Comparison of ENCODE assay signal across 21 cellular contexts in the genomic region with DNA sequence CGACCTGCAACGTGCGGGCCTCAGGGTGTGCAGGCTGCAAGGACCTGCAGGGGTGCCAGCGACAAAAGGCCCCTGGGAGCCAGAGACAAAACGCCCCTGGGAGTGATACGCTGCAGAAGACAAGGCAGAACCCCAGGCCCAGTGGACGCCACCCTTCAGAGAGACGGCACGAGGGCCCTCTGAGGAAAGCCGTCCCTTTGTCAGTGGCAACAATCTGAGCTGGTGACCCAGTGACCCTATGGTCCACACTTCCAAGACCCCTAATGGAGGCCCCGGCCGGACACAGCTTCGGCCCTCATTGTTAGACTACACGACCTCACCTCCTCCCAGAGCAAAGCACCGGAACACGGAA.
DNase-seq lines count a peak whose midpoint lies in the region; ATAC-seq and TF ChIP-seq lines count a peak whose summit lies in the region.
"Had no signal": no experiment of that assay in that cellular context is flagged by ENCODE, and none has a peak within 500 bp of the region (broad histone marks: within the 10 kb centered on the region; RNA-seq: fewer than 3 reads in every experiment).

No MANE protein-coding gene starts in this region.

- H3K27ac ChIP-seq in coronary artery (no peak overlapping the region), lower lobe of right lung (no peak overlapping the region)
- H3K27ac ChIP-seq: SJCRH30 had no signal

- intact Hi-C loops in sciatic nerve (cut with DNase I) (no loop called here), lower lobe of right lung (cut with DNase I) (no loop called here)

- H3K4me3 ChIP-seq in coronary artery: no peak overlapping the region
- H3K4me3 ChIP-seq in lower lobe of right lung: no peak overlapping the region
- H3K4me3 ChIP-seq: HAP-1, SJCRH30 had no signal

- ATAC-seq in sciatic nerve (no peak), HG02981 (IDR thresholded peaks at IDR 0.05; ENCODE audit: unreplicated experiment) (no peak), lower lobe of right lung (no peak)

- H3K9me3 ChIP-seq in lower lobe of right lung: no peaks in the 10 kb centered on the region
- H3K9me3 ChIP-seq: HAP-1, SJCRH30 had no signal

- no peaks in the 10 kb centered on the region for H3K4me1 ChIP-seq in lower lobe of right lung
- H3K4me1 ChIP-seq: HAP-1, SJCRH30 had no signal

- H3K36me3 ChIP-seq in lower lobe of right lung: no peaks in the 10 kb centered on the region
- H3K36me3 ChIP-seq: HAP-1, SJCRH30 had no signal

- peak; percentile 19 for DNase-seq in activated CD8-positive, alpha-beta memory T cell treated with anti-CD3 and anti-CD28 coated beads for 24 hours
- DNase-seq in activated CD8-positive, alpha-beta memory T cell treated with anti-CD3 and anti-CD28 coated beads, Interleukin-2, amount 50 U/mL, for 4 hours: no peak
- DNase-seq in coronary artery (ENCODE audit: low spot score): peak; percentile 45
- DNase-seq in mesenteric fat pad (ENCODE audit: low spot score): peak; percentile 82
- peak; percentile 45 for DNase-seq in sciatic nerve (ENCODE audit: low spot score)
- DNase-seq in lower lobe of right lung: no peak
- DNase-seq in NCI-H1105 treated with DMSO at 0.1 percent for 48 hours (lab: John Stamatoyannopoulos, UW): no peak
- DNase-seq: 8988T; AML-193; C1 segment of cervical spinal cord; CD8-positive, alpha-beta memory T cell; KBM-7; MM.1S; NCI-H1048; NCI-H1436 treated with DMSO at 0.1 percent for 48 hours; NCI-H1930; NCI-H2227 treated with DMSO at 0.1 percent for 48 hours; NCI-H774; SJCRH30 had no signal

- TF ChIP-seq CTCF in coronary artery (IDR thresholded peaks at IDR 0.05): no peak
- TF ChIP-seq CTCF in lower lobe of right lung (IDR thresholded peaks at IDR 0.05): no peak

- H3K27me3 ChIP-seq in lower lobe of right lung (ENCODE audit: low read depth): no peaks in the 10 kb centered on the region
- H3K27me3 ChIP-seq: SJCRH30 had no signal

Comparison
In these comparisons a context has a peak if more than half of its experiments do, and no peak if none do; other contexts are left out.
1. DNase-seq: peak in activated CD8-positive, alpha-beta memory T cell treated with anti-CD3 and anti-CD28 coated beads for 24 hours (single experiment), coronary artery (single experiment), mesenteric fat pad (single experiment) and sciatic nerve (single experiment); none in activated CD8-positive, alpha-beta memory T cell treated with anti-CD3 and anti-CD28 coated beads, Interleukin-2, amount 50 U/mL, for 4 hours (single experiment), lower lobe of right lung (single experiment) and NCI-H1105 treated with DMSO at 0.1 percent for 48 hours (single experiment).